Comparison of ENCODE assay signal across 2 cellular contexts in genomic region chr10:102757323-102757722, GRCh38.
A peak's percentile ranks its signal among the peaks of the same experiment; 100 is the strongest.
TF ChIP-seq lines count a peak whose summit lies in the region.

No MANE protein-coding gene starts in this region.

TF ChIP-seq in GM12878, 131 proteins besides CTCF, POLR2A, EP300 and RAD21:
- TF ChIP-seq SPI1 (IDR thresholded peaks at IDR 0.05; ENCODE audit: borderline replicate concordance, insufficient read depth, low read depth, low read length) (peak; percentile 65; the same call in 1 of the 2 replicates), IKZF2 (IDR thresholded peaks at IDR 0.05) (no peak), HDGF (IDR thresholded peaks at IDR 0.05) (no peak), RUNX3 (IDR thresholded peaks at IDR 0.05; ENCODE audit: low read length) (peak; percentile 22; the same call in 1 of the 2 replicates), ZNF384 (IDR thresholded peaks at IDR 0.05; ENCODE audit: borderline replicate concordance, low read depth, low read length) (0 out of 2 replicates have a peak, but pooled peaks have one; percentile 25)

TF ChIP-seq in SK-N-SH treated with all-trans-retinoic acid at 6 μM for 48 hours, 23 proteins besides CTCF, POLR2A, EP300 and RAD21:
- TF ChIP-seq, protein P1, sequence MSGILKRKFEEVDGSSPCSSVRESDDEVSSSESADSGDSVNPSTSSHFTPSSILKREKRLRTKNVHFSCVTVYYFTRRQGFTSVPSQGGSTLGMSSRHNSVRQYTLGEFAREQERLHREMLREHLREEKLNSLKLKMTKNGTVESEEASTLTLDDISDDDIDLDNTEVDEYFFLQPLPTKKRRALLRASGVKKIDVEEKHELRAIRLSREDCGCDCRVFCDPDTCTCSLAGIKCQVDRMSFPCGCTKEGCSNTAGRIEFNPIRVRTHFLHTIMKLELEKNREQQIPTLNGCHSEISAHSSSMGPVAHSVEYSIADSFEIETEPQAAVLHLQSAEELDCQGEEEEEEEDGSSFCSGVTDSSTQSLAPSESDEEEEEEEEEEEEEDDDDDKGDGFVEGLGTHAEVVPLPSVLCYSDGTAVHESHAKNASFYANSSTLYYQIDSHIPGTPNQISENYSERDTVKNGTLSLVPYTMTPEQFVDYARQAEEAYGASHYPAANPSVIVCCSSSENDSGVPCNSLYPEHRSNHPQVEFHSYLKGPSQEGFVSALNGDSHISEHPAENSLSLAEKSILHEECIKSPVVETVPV (CRISPR knock-in tag; IDR thresholded peaks at IDR 0.05): no peak
- TF ChIP-seq CSDC2 (CRISPR knock-in tag; IDR thresholded peaks at IDR 0.05) (no peak), GLIS3 (CRISPR knock-in tag; IDR thresholded peaks at IDR 0.05) (no peak), PPARA (CRISPR knock-in tag; IDR thresholded peaks at IDR 0.05; ENCODE audit: borderline replicate concordance) (no peak), ZC3H10 (CRISPR knock-in tag; IDR thresholded peaks at IDR 0.05) (no peak), ZNF8 (CRISPR knock-in tag; IDR thresholded peaks at IDR 0.05) (no peak), TCF4 (CRISPR knock-in tag; IDR thresholded peaks at IDR 0.05; ENCODE audit: borderline replicate concordance) (no peak), TOX (CRISPR knock-in tag; IDR thresholded peaks at IDR 0.05; ENCODE audit: borderline replicate concordance) (no peak), ARNTL (CRISPR knock-in tag; IDR thresholded peaks at IDR 0.05; ENCODE audit: borderline replicate concordance, low read depth) (no peak), ISL1 (CRISPR knock-in tag; IDR thresholded peaks at IDR 0.05) (no peak), ZNF565 (CRISPR knock-in tag; conservative IDR thresholded peaks at IDR 0.05; ENCODE audit: low read depth) (no peak), ZFP30 (CRISPR knock-in tag; IDR thresholded peaks at IDR 0.05) (no peak), RARB (CRISPR knock-in tag; IDR thresholded peaks at IDR 0.05) (no peak), OSR1 (CRISPR knock-in tag; IDR thresholded peaks at IDR 0.05) (no peak), ZNF70 (CRISPR knock-in tag; IDR thresholded peaks at IDR 0.05) (no peak)
- TF ChIP-seq, protein P2, sequence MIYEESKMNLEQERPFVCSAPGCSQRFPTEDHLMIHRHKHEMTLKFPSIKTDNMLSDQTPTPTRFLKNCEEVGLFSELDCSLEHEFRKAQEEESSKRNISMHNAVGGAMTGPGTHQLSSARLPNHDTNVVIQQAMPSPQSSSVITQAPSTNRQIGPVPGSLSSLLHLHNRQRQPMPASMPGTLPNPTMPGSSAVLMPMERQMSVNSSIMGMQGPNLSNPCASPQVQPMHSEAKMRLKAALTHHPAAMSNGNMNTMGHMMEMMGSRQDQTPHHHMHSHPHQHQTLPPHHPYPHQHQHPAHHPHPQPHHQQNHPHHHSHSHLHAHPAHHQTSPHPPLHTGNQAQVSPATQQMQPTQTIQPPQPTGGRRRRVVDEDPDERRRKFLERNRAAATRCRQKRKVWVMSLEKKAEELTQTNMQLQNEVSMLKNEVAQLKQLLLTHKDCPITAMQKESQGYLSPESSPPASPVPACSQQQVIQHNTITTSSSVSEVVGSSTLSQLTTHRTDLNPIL (CRISPR knock-in tag; IDR thresholded peaks at IDR 0.05; ENCODE audit: low read depth): no peak
- TF ChIP-seq, protein P3, sequence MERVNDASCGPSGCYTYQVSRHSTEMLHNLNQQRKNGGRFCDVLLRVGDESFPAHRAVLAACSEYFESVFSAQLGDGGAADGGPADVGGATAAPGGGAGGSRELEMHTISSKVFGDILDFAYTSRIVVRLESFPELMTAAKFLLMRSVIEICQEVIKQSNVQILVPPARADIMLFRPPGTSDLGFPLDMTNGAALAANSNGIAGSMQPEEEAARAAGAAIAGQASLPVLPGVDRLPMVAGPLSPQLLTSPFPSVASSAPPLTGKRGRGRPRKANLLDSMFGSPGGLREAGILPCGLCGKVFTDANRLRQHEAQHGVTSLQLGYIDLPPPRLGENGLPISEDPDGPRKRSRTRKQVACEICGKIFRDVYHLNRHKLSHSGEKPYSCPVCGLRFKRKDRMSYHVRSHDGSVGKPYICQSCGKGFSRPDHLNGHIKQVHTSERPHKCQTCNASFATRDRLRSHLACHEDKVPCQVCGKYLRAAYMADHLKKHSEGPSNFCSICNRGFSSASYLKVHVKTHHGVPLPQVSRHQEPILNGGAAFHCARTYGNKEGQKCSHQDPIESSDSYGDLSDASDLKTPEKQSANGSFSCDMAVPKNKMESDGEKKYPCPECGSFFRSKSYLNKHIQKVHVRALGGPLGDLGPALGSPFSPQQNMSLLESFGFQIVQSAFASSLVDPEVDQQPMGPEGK (CRISPR knock-in tag; IDR thresholded peaks at IDR 0.05; ENCODE audit: borderline replicate concordance): no peak
